18 cellular contexts compared by ENCODE assay signal in genomic region chr16:74578433-74578832, GRCh38. TPM values are rescaled to one million over a fixed set of nuclear protein-coding genes. Genes with fewer than 3 reads are reported as not detected.
A peak's percentile ranks its signal among the peaks of the same experiment; 100 is the strongest.
DNase-seq lines count a peak whose midpoint lies in the region; ATAC-seq, FAIRE-seq and TF ChIP-seq lines count a peak whose summit lies in the region.
"Had no signal": no experiment of that assay in that cellular context is flagged by ENCODE, and none has a peak within 500 bp of the region (broad histone marks: within the 10 kb centered on the region; RNA-seq: fewer than 3 reads in every experiment).

No MANE protein-coding gene starts in this region.

- 81% methylated on average over 3 of the region's 3 CpGs for WGBS in A549 (ENCODE audit: missing lambda C conversion rate)

- no peak for TF ChIP-seq EP300 in A549 (IDR thresholded peaks at IDR 0.05)

- peaks cover 25% of the 10 kb centered on the region for H3K4me1 ChIP-seq in A549
- no peaks in the 10 kb centered on the region for H3K4me1 ChIP-seq in fibroblast of lung (ENCODE audit: control insufficient read depth, extremely low read depth, insufficient read depth, low read length)

- H3K4me2 ChIP-seq in A549, result peak overlapping the region; percentile 58
- H3K4me2 ChIP-seq in fibroblast of lung (ENCODE audit: extremely low read depth, insufficient read depth, low read length), result peak overlapping the region; percentile 20

- 0 out of 6 replicates have a peak overlapping the region, but pooled peaks of 1 of the 2 experiments have one; percentile 27 for H3K27ac ChIP-seq in A549
- no peak overlapping the region for H3K27ac ChIP-seq in CD4-positive, alpha-beta T cell (ENCODE audit: low read depth, low read length)
- no peak overlapping the region for H3K27ac ChIP-seq in fibroblast of lung (ENCODE audit: insufficient read depth, low read length)
- H3K27ac ChIP-seq: thoracic aorta had no signal

- H3K36me3 ChIP-seq in fibroblast of lung (ENCODE audit: control insufficient read depth, insufficient read depth, low read length), result no peaks in the 10 kb centered on the region
- H3K36me3 ChIP-seq: thoracic aorta had no signal

- TF ChIP-seq RAD21 in A549 (conservative IDR thresholded peaks at IDR 0.05 in 1 of 2, IDR thresholded peaks at IDR 0.05 in 1 of 2), result no peak

- POLR2A ChIA-PET in A549 (lab: Yijun Ruan, JAX) (interaction anchor here (1.0 kb wide), 1 partner anchor 28 kb away, joined by 4 read pairs; the partner anchor contains the start of gene GLG1), T-cell (lab: Charles Lee) (interaction anchor here (0.6 to 1.3 kb wide), 3 partner anchors 10 to 25 kb away, joined by 3 to 5 read pairs (median 4); no protein-coding TSS in a partner anchor)
- POLR2A ChIA-PET in CD4-positive, alpha-beta T cell (lab: Charles Lee), result interaction anchor here (1.4 to 1.6 kb wide), 3 partner anchors 22 to 28 kb away, joined by 4 to 8 read pairs (median 4); partner anchors contain the start of gene GLG1

- no peak for FAIRE-seq in A549 (lab: Jason Lieb, UNC)

- no peak for TF ChIP-seq POLR2A in A549 (IDR thresholded peaks at IDR 0.05; ENCODE audit: low read length)

- H3K9me3 ChIP-seq in A549 (no peaks in the 10 kb centered on the region), fibroblast of lung (ENCODE audit: control insufficient read depth, insufficient read depth, low read depth, low read length) (no peaks in the 10 kb centered on the region)
- no peaks in the 10 kb centered on the region for H3K9me3 ChIP-seq in CD4-positive, alpha-beta T cell (ENCODE audit: control insufficient read depth, low read length)
- H3K9me3 ChIP-seq: mucosa of descending colon, thoracic aorta had no signal

- DNase-seq in A549 (ENCODE audit: low read depth in 1 of 2, low spot score in 1 of 2), result no peak
- no peak for DNase-seq in CD4-positive, alpha-beta T cell
- no peak for DNase-seq in T-cell
- DNase-seq in fibroblast of lung (ENCODE audit: low read depth in 2 of 2), result no peak
- no peak for DNase-seq in midbrain (lab: John Stamatoyannopoulos, UW)
- DNase-seq in KG1 (lab: John Stamatoyannopoulos, UW), result no peak
- no peak for DNase-seq in stimulated activated CD4-positive, alpha-beta T cell treated with anti-CD3 and anti-CD28 coated beads, Interleukin-12 subunit alpha, Interleukin-12 subunit beta, amount 100 ng/mL, for 4 hours
- DNase-seq: activated CD8-positive, alpha-beta memory T cell treated with anti-CD3 and anti-CD28 coated beads for 24 hours; DMS153; mucosa of descending colon; NCI-H1930; NCI-H510A; occipital lobe; stimulated activated CD4-positive, alpha-beta T cell treated with anti-CD3 and anti-CD28 coated beads, Interleukin-2, amount 100 ng/mL, for 48 hours had no signal

- no peaks in the 10 kb centered on the region for H3K27me3 ChIP-seq in CD4-positive, alpha-beta T cell (ENCODE audit: control insufficient read depth, insufficient read depth, low read length)
- no peaks in the 10 kb centered on the region for H3K27me3 ChIP-seq in fibroblast of lung (ENCODE audit: control insufficient read depth, insufficient read depth, low read length)

- intact Hi-C loops in CD4-positive, alpha-beta T cell (cut with DNase I, micrococcal nuclease), result no loop called here

- peak overlapping the region; percentile 68 for H3K27ac Mint-ChIP-seq in CD4-positive, alpha-beta T cell
- H3K27ac Mint-ChIP-seq in T-cell, result peak overlapping the region; percentile 56 to 81

- no peak for ATAC-seq in A549
- ATAC-seq in CD4-positive, alpha-beta T cell (ENCODE audit: poor library complexity), result no peak
- ATAC-seq in T-cell (replicated peaks in 1 of 4), result no peak
- ATAC-seq in GM19328 (IDR thresholded peaks at IDR 0.05; ENCODE audit: unreplicated experiment), result no peak
- ATAC-seq: mucosa of descending colon, sciatic nerve had no signal

- no peaks in the 10 kb centered on the region for H3K27me3 Mint-ChIP-seq in CD4-positive, alpha-beta T cell
- no peaks in the 10 kb centered on the region for H3K27me3 Mint-ChIP-seq in T-cell
- H3K27me3 Mint-ChIP-seq: B cell had no signal

- H2AFZ ChIP-seq in fibroblast of lung (ENCODE audit: low read length), result no peak overlapping the region

- peaks cover 39% of the 10 kb centered on the region for H3K79me2 ChIP-seq in fibroblast of lung (ENCODE audit: control insufficient read depth, insufficient read depth, low read length)

- no peak overlapping the region for H3K9ac ChIP-seq in fibroblast of lung (ENCODE audit: insufficient read depth, low read length)

- H4K20me1 ChIP-seq in fibroblast of lung (ENCODE audit: control insufficient read depth, extremely low read depth, insufficient read depth, low read length), result no peaks in the 10 kb centered on the region

- H3K4me3 ChIP-seq in A549, result no peak overlapping the region
- no peak overlapping the region for H3K4me3 ChIP-seq in fibroblast of lung (replicated peaks in 1 of 4; ENCODE audit: control extremely low read depth in 1 of 4, insufficient read depth in 1 of 4, low read depth in 3 of 4, low read length in 4 of 4)
- H3K4me3 ChIP-seq: mucosa of descending colon, thoracic aorta had no signal

- peak overlapping the region; percentile 9 for H3K4me3 Mint-ChIP-seq in CD4-positive, alpha-beta T cell
- H3K4me3 Mint-ChIP-seq in T-cell, result peak overlapping the region in 2 of 3 donors; percentile 19 to 23

- peaks cover 84% of the 10 kb centered on the region for H3K4me1 Mint-ChIP-seq in CD4-positive, alpha-beta T cell (ENCODE audit: low read depth)
- peaks cover 75 to 88% (median 85%) of the 10 kb centered on the region in 3 donors for H3K4me1 Mint-ChIP-seq in T-cell

- TF ChIP-seq CTCF in A549 (IDR thresholded peaks at IDR 0.05) (no peak), fibroblast of lung (conservative IDR thresholded peaks at IDR 0.05 in 1 of 2, IDR thresholded peaks at IDR 0.05 in 1 of 2; ENCODE audit: low read depth in 1 of 2, low read length in 2 of 2) (no peak)
- no peak for TF ChIP-seq CTCF in CD4-positive, alpha-beta T cell (IDR thresholded peaks at IDR 0.05)

- no peaks in the 10 kb centered on the region for H3K9me3 Mint-ChIP-seq in CD4-positive, alpha-beta T cell
- no peaks in the 10 kb centered on the region for H3K9me3 Mint-ChIP-seq in T-cell

- CTCF ChIA-PET in A549 (lab: Yijun Ruan, JAX) (no interaction called here), T-cell (lab: Charles Lee) (no interaction called here)
- CTCF ChIA-PET in CD4-positive, alpha-beta T cell (lab: Charles Lee), result interaction anchor here (1.2 to 1.8 kb wide), 2 partner anchors 11 to 29 kb away, joined by 3 to 9 read pairs; partner anchors contain the start of gene GLG1

- peaks cover 31% of the 10 kb centered on the region for H3K36me3 Mint-ChIP-seq in CD4-positive, alpha-beta T cell (ENCODE audit: low read depth)
- H3K36me3 Mint-ChIP-seq in T-cell, result peaks cover 19% of the 10 kb centered on the region

TF ChIP-seq in A549, 52 proteins besides CTCF, POLR2A, EP300 and RAD21:
- no peak for TF ChIP-seq HOXB5 (CRISPR knock-in tag; IDR thresholded peaks at IDR 0.05)
- no peak for TF ChIP-seq ZC3H11A (IDR thresholded peaks at IDR 0.05)
- no peak for TF ChIP-seq EHF (CRISPR knock-in tag; IDR thresholded peaks at IDR 0.05)
- no peak for TF ChIP-seq MAX (IDR thresholded peaks at IDR 0.05)
- no peak for TF ChIP-seq RFX5 (IDR thresholded peaks at IDR 0.05)

RNA-seq across cellular contexts. Expression of gene GLG1, which starts 28.5 kb away (rescaled TPM):
- polyA plus RNA-seq in A549 (2011; rRNA removed), result 90.6 and 91.7 TPM in 2 replicates
- polyA plus RNA-seq in A549 (2012; cell fraction: cytosol; rRNA removed), result 21.0 and 21.5 TPM in 2 replicates
- polyA plus RNA-seq in A549 (2012; cell fraction: nucleus; rRNA removed), result 47.7 and 69.8 TPM in 2 replicates
- polyA plus RNA-seq in A549 (2017; fragmentation: RNase III; extraction: RNeasy Plus Mini Kit Qiagen cat#74134 plus additional on column Dnase treatment), result 47.3 to 53.5 TPM (median 51.9 TPM) in 3 replicates
- 107 and 110 TPM in 2 replicates for polyA minus RNA-seq in A549 (2011; rRNA and poly(A)+ RNA removed)
- total RNA-seq in CD4-positive, alpha-beta T cell, result 100 to 1,000 TPM; 110 to 114 TPM
- 100 to 1,000 TPM; 159 to 216 (median 167) TPM for total RNA-seq in T-cell
- total RNA-seq in fibroblast of lung, result 97.6 and 138 TPM in 2 replicates
- polyA plus RNA-seq in fibroblast of lung, result 150 and 176 TPM in 2 replicates
- 117 and 134 TPM in 2 replicates for polyA plus RNA-seq in fibroblast of lung (2012)
- polyA minus RNA-seq in fibroblast of lung (ENCODE audit: low replicate concordance), result 197 and 260 TPM in 2 replicates
